Comparison of ENCODE assay signal across 25 cellular contexts in genomic region chr15:52681441-52681840, GRCh38. TPM values are rescaled to one million over a fixed set of nuclear protein-coding genes. Genes with fewer than 3 reads are reported as not detected.
DNase-seq lines count a peak whose midpoint lies in the region; ATAC-seq and TF ChIP-seq lines count a peak whose summit lies in the region.
"Had no signal": no experiment of that assay in that cellular context is flagged by ENCODE, and none has a peak within 500 bp of the region (broad histone marks: within the 10 kb centered on the region; RNA-seq: fewer than 3 reads in every experiment).

No MANE protein-coding gene starts in this region.

- TF ChIP-seq CTCF in natural killer cell (IDR thresholded peaks at IDR 0.05) (no peak), SU-DHL-6 (IDR thresholded peaks at IDR 0.05; ENCODE audit: insufficient read depth, low read length, poor library complexity, severe bottlenecking) (no peak), GM13977 (IDR thresholded peaks at IDR 0.05; ENCODE audit: extremely low read depth, insufficient read depth, missing control alignments) (no peak)

- peak overlapping the region; percentile 3 for H3K4me3 ChIP-seq in SU-DHL-6 (ENCODE audit: insufficient read depth, low read length, poor library complexity, severe bottlenecking)
- H3K4me3 ChIP-seq: stomach, transverse colon had no signal

- no peaks in the 10 kb centered on the region for H3K27me3 ChIP-seq in SU-DHL-6 (ENCODE audit: low read length)
- H3K27me3 ChIP-seq: BE2C, stomach, transverse colon had no signal

- H3K36me3 ChIP-seq in SU-DHL-6 (ENCODE audit: low read length), result peaks cover 4% of the 10 kb centered on the region
- H3K36me3 ChIP-seq: BE2C had no signal

- DNase-seq in natural killer cell (no peak), NCI-H1694 treated with DMSO at 0.1 percent for 48 hours (lab: John Stamatoyannopoulos, UW) (no peak), GM13977 (ENCODE audit: low spot score) (no peak)
- no peak for DNase-seq in natural killer cell treated with Interleukin-12 subunit alpha and Interleukin-12 subunit beta and Interleukin-15 and Interleukin-18, amount 100 ng/mL, for 72 hours (ENCODE audit: low spot score)
- DNase-seq in naive thymus-derived CD8-positive, alpha-beta T cell, result no peak
- DNase-seq: activated CD4-positive, alpha-beta T cell treated with anti-CD3 and anti-CD28 coated beads, Interleukin-2, amount 50 U/mL, for 48 hours; activated CD4-positive, CD25-positive, alpha-beta regulatory T cell; activated CD8-positive, alpha-beta memory T cell treated with anti-CD3 and anti-CD28 coated beads, Interleukin-2, amount 50 U/mL, for 4 hours; BE2C; glutamatergic neuron; mammary epithelial cell; NCI-H1092 treated with DMSO at 0.1 percent for 48 hours; NCI-H2029 treated with DMSO at 0.1 percent for 48 hours; NCI-H345; NCI-H774; stimulated activated CD4-positive, alpha-beta T cell treated with anti-CD3 and anti-CD28 coated beads, Interleukin-4, amount 100 ng/mL, for 1 hour; stomach; transverse colon had no signal

- H2AFZ ChIP-seq in SU-DHL-6 (ENCODE audit: low read depth, low read length, severe bottlenecking), result peak overlapping the region; percentile 2

- H4K20me1 ChIP-seq in SU-DHL-6 (ENCODE audit: low read depth, low read length), result no peaks in the 10 kb centered on the region

- peak overlapping the region; percentile 97 for H3K27ac ChIP-seq in SU-DHL-6 (ENCODE audit: low read depth, low read length)

- POLR2A ChIA-PET in naive thymus-derived CD8-positive, alpha-beta T cell (lab: Charles Lee), result interaction anchor here (2.2 kb wide), 1 partner anchor 49 kb away, joined by 6 read pairs; no protein-coding TSS in a partner anchor

- peaks cover 37 to 48% of the 10 kb centered on the region in 2 donors for H3K4me1 Mint-ChIP-seq in natural killer cell
- H3K4me1 Mint-ChIP-seq in natural killer cell treated with Interleukin-12 subunit alpha and Interleukin-12 subunit beta and Interleukin-15 and Interleukin-18, amount 100 ng/mL, for 72 hours (ENCODE audit: low read depth in 2 of 2), result peaks cover 25 to 40% of the 10 kb centered on the region in 2 donors
- H3K4me1 Mint-ChIP-seq in naive thymus-derived CD8-positive, alpha-beta T cell, result peaks cover 14 to 82% (median 40%) of the 10 kb centered on the region in 4 donors

- H3F3A ChIP-seq in SU-DHL-6 (ENCODE audit: insufficient read depth), result peaks cover 68% of the 10 kb centered on the region

- ATAC-seq in natural killer cell (no peak), GM18520 (IDR thresholded peaks at IDR 0.05; ENCODE audit: unreplicated experiment) (no peak), HG03342 (IDR thresholded peaks at IDR 0.05; ENCODE audit: unreplicated experiment) (no peak)
- no peak for ATAC-seq in natural killer cell treated with Interleukin-12 subunit alpha and Interleukin-12 subunit beta and Interleukin-15 and Interleukin-18, amount 100 ng/mL, for 72 hours
- ATAC-seq in naive thymus-derived CD8-positive, alpha-beta T cell, result no peak
- ATAC-seq: HepG2, Right ventricle myocardium inferior had no signal

- H3K9me3 ChIP-seq in SU-DHL-6 (ENCODE audit: insufficient read depth, low read length), result no peaks in the 10 kb centered on the region
- H3K9me3 ChIP-seq: BE2C, stomach, transverse colon had no signal

- H3K36me3 Mint-ChIP-seq in natural killer cell, result no peaks in the 10 kb centered on the region
- H3K36me3 Mint-ChIP-seq in natural killer cell treated with Interleukin-12 subunit alpha and Interleukin-12 subunit beta and Interleukin-15 and Interleukin-18, amount 100 ng/mL, for 72 hours, result no peaks in the 10 kb centered on the region
- H3K36me3 Mint-ChIP-seq in naive thymus-derived CD8-positive, alpha-beta T cell, result peaks cover 0 to 8% (median 0%) of the 10 kb centered on the region in 3 donors
- H3K36me3 Mint-ChIP-seq: activated naive CD8-positive, alpha-beta T cell had no signal

- H3K9me3 Mint-ChIP-seq in natural killer cell, result no peaks in the 10 kb centered on the region
- no peaks in the 10 kb centered on the region for H3K9me3 Mint-ChIP-seq in natural killer cell treated with Interleukin-12 subunit alpha and Interleukin-12 subunit beta and Interleukin-15 and Interleukin-18, amount 100 ng/mL, for 72 hours
- H3K9me3 Mint-ChIP-seq in naive thymus-derived CD8-positive, alpha-beta T cell, result no peaks in the 10 kb centered on the region
- H3K9me3 Mint-ChIP-seq: activated T-helper 2 cell treated with anti-CD3 and anti-CD28 coated beads, Interferon-gamma antibody, Interleukin-2, Interleukin-4, amounts not matched to agents 10 μg/mL and 5 μg/mL and 100 μg/mL, durations not matched to agents 14 hours and 24 hours and 36 hours had no signal

- in situ Hi-C loops in GM13977 (cut with MboI; ENCODE audit: low pct_unique_long_range_greater_than_20kb, low sequenced_read_pairs, unreplicated experiment), result no loop called here

- peak overlapping the region; percentile 97 for H3K4me2 ChIP-seq in SU-DHL-6 (ENCODE audit: low read depth, low read length, poor library complexity, severe bottlenecking)

- H3K9ac ChIP-seq in SU-DHL-6 (ENCODE audit: low read length), result peak overlapping the region; percentile 78

- intact Hi-C loops in natural killer cell (cut with micrococcal nuclease), result no loop called here

- no peaks in the 10 kb centered on the region for H3K27me3 Mint-ChIP-seq in natural killer cell (ENCODE audit: low read depth in 2 of 2)
- no peaks in the 10 kb centered on the region for H3K27me3 Mint-ChIP-seq in natural killer cell treated with Interleukin-12 subunit alpha and Interleukin-12 subunit beta and Interleukin-15 and Interleukin-18, amount 100 ng/mL, for 72 hours
- H3K27me3 Mint-ChIP-seq in naive thymus-derived CD8-positive, alpha-beta T cell, result no peaks in the 10 kb centered on the region
- H3K27me3 Mint-ChIP-seq: activated naive CD8-positive, alpha-beta T cell had no signal

- H3K4me3 Mint-ChIP-seq in natural killer cell, result peak overlapping the region; percentile 31
- H3K4me3 Mint-ChIP-seq in natural killer cell treated with Interleukin-12 subunit alpha and Interleukin-12 subunit beta and Interleukin-15 and Interleukin-18, amount 100 ng/mL, for 72 hours, result no peak overlapping the region
- peak overlapping the region in 1 of 10 donors; percentile 36 for H3K4me3 Mint-ChIP-seq in naive thymus-derived CD8-positive, alpha-beta T cell

- H3K79me2 ChIP-seq in SU-DHL-6 (ENCODE audit: insufficient read depth, low read length), result peaks cover 29% of the 10 kb centered on the region

- H3K9me2 ChIP-seq in SU-DHL-6 (replicated peaks; ENCODE audit: insufficient read depth, low read length), result no peaks in the 10 kb centered on the region

- H3K27ac Mint-ChIP-seq in natural killer cell, result peak overlapping the region; percentile 74 to 91
- peak overlapping the region in 1 of 2 donors; percentile 57 for H3K27ac Mint-ChIP-seq in natural killer cell treated with Interleukin-12 subunit alpha and Interleukin-12 subunit beta and Interleukin-15 and Interleukin-18, amount 100 ng/mL, for 72 hours
- peak overlapping the region in 8 of 10 donors; percentile 25 to 91 (median 83) for H3K27ac Mint-ChIP-seq in naive thymus-derived CD8-positive, alpha-beta T cell
- H3K27ac Mint-ChIP-seq: activated T-helper 2 cell treated with anti-CD3 and anti-CD28 coated beads, Interferon-gamma antibody, Interleukin-2, Interleukin-4, amounts not matched to agents 10 μg/mL and 5 μg/mL and 100 μg/mL, durations not matched to agents 14 hours and 24 hours and 36 hours had no signal

RNA-seq across cellular contexts. Expression of gene ATOSA, which starts 2.3 kb away (rescaled TPM):
- total RNA-seq in natural killer cell, result 100 to 1,000 TPM; 107 to 127 (median 114) TPM
- 10 to 100 TPM; 34.1 to 42.0 TPM for total RNA-seq in natural killer cell treated with Interleukin-12 subunit alpha and Interleukin-12 subunit beta and Interleukin-15 and Interleukin-18, amount 100 ng/mL, for 72 hours
- 100 to 1,000 TPM; 101 TPM for total RNA-seq in naive thymus-derived CD8-positive, alpha-beta T cell
- 10 to 100 TPM in 1 of 3 donors, 1 to 10 TPM in 2; 9.0 to 13.1 (median 9.6) TPM for polyA plus RNA-seq in naive thymus-derived CD8-positive, alpha-beta T cell
